In genomic region chr21:19321688-19322087, GRCh38 we compare ENCODE assay signal across 30 cellular contexts.
"Had no signal": no experiment of that assay in that cellular context is flagged by ENCODE, and none has a peak within 500 bp of the region (broad histone marks: within the 10 kb centered on the region; RNA-seq: fewer than 3 reads in every experiment).

No MANE protein-coding gene starts in this region.

- H3K27ac ChIP-seq: breast epithelium, esophagus muscularis mucosa, neutrophil, ovary, psoas muscle, spleen, suprapubic skin, tibial artery, upper lobe of right lung, WERI-Rb-1 had no signal

- H3K4me1 ChIP-seq: breast epithelium, esophagus muscularis mucosa, psoas muscle, spleen, suprapubic skin, tibial artery, upper lobe of right lung had no signal

- FAIRE-seq: colon, keratinocyte had no signal

- H3K4me3 ChIP-seq: breast epithelium, esophagus muscularis mucosa, ovary, psoas muscle, spleen, suprapubic skin, tibial artery, upper lobe of right lung had no signal

- DNase-seq: activated CD4-positive, alpha-beta memory T cell treated with anti-CD3 and anti-CD28 coated beads, Interleukin-2, amount 10 ng/mL, durations not matched to agents 7 days and 5 days; activated CD4-positive, alpha-beta T cell treated with anti-CD3 and anti-CD28 coated beads, Interleukin-2, amount 10 ng/mL, durations not matched to agents 7 days and 5 days; activated CD4-positive, CD25-positive, alpha-beta regulatory T cell treated with anti-CD3 and anti-CD28 coated beads, Interleukin-2, amount 50 U/mL, for 72 hours; activated CD8-positive, alpha-beta memory T cell treated with anti-CD3 and anti-CD28 coated beads, Interleukin-2, amount 50 U/mL, for 48 hours; activated gamma-delta T cell treated with Interleukin-2 at 50 U/mL for 16 hours; activated naive CD4-positive, alpha-beta T cell treated with anti-CD3 and anti-CD28 coated beads, Interleukin-2, amount 50 U/mL, for 16 hours; activated T-cell treated with anti-CD3 and anti-CD28 coated beads, Interleukin-2, amount 50 U/mL, for 24 hours; amygdala; central memory CD4-positive, alpha-beta T cell; dermis blood vessel endothelial cell; effector CD4-positive, alpha-beta T cell; left colon; mammary epithelial cell; naive B cell; nephron progenitor cell; ovary; psoas muscle; right cardiac atrium; spleen; stimulated activated naive CD4-positive, alpha-beta T cell; T-helper 9 cell; tibial artery; upper lobe of right lung; WERI-Rb-1 had no signal

- H3K36me3 ChIP-seq: breast epithelium, esophagus muscularis mucosa, neutrophil, ovary, spleen, suprapubic skin, tibial artery, upper lobe of right lung, WERI-Rb-1 had no signal

- ATAC-seq: left colon, psoas muscle, right cardiac atrium, upper lobe of right lung had no signal

- H3K27me3 ChIP-seq: breast epithelium, esophagus muscularis mucosa, neutrophil, ovary, spleen, suprapubic skin, tibial artery, upper lobe of right lung had no signal

- H3K9me3 ChIP-seq: esophagus muscularis mucosa, neutrophil, ovary, psoas muscle, suprapubic skin, tibial artery, upper lobe of right lung had no signal
